In genomic region chr2:231720292-231720691, GRCh38 we compare ENCODE assay signal across 20 cellular contexts.
"Had no signal": no experiment of that assay in that cellular context is flagged by ENCODE, and none has a peak within 500 bp of the region (broad histone marks: within the 10 kb centered on the region; RNA-seq: fewer than 3 reads in every experiment).

No MANE protein-coding gene starts in this region.

- H3K4me3 Mint-ChIP-seq: memory B cell, mesothelial cell of epicardium, natural killer cell had no signal

- H3K27me3 Mint-ChIP-seq: memory B cell had no signal

- H3K9me3 ChIP-seq: colonic mucosa, lower lobe of right lung, sigmoid colon, stomach, thoracic aorta had no signal

- H3K36me3 ChIP-seq: colonic mucosa, heart left ventricle, lower lobe of right lung, sigmoid colon, stomach, thoracic aorta had no signal

- H3K4me3 ChIP-seq: colonic mucosa, heart left ventricle, lower lobe of right lung, sigmoid colon, skin epidermis, stomach, thoracic aorta had no signal

- H3K36me3 Mint-ChIP-seq: memory B cell, mesothelial cell of epicardium, natural killer cell had no signal

- H3K27ac ChIP-seq: colonic mucosa, heart left ventricle, lower lobe of right lung, sigmoid colon, skin epidermis, stomach, thoracic aorta had no signal

- H3K9me3 Mint-ChIP-seq: memory B cell, mesothelial cell of epicardium, natural killer cell, neural crest cell had no signal

- DNase-seq: colonic mucosa; effector CD4-positive, alpha-beta T cell; heart left ventricle; hippocampal formation; kidney glomerular epithelial cell; lower lobe of right lung; natural killer cell; stimulated activated CD4-positive, alpha-beta T cell treated with anti-CD3 and anti-CD28 coated beads, Interleukin-2, amount 100 ng/mL, for 24 hours; stimulated activated CD4-positive, alpha-beta T cell treated with anti-CD3 and anti-CD28 coated beads, Interleukin-4, amount 100 ng/mL, for 4 hours; stimulated activated naive CD4-positive, alpha-beta T cell; stomach; substantia nigra; trophoblast cell had no signal

- ATAC-seq: esophagus mucosa, heart left ventricle, lower lobe of right lung, natural killer cell had no signal

- H3K27me3 ChIP-seq: colonic mucosa, heart left ventricle, sigmoid colon, stomach had no signal

- H3K27ac Mint-ChIP-seq: memory B cell, mesothelial cell of epicardium, natural killer cell had no signal

- H3K4me1 ChIP-seq: colonic mucosa, lower lobe of right lung had no signal

- H3K4me1 Mint-ChIP-seq: mesothelial cell of epicardium had no signal
